Comparison of ENCODE assay signal across 9 cellular contexts in genomic region chr12:56522486-56523193, GRCh38. TPM values are rescaled to one million over a fixed set of nuclear protein-coding genes. Genes with fewer than 3 reads are reported as not detected.
A peak's percentile ranks its signal among the peaks of the same experiment; 100 is the strongest.
DNase-seq lines count a peak whose midpoint lies in the region; ATAC-seq and FAIRE-seq lines count a peak whose summit lies in the region.
"Had no signal": no experiment of that assay in that cellular context is flagged by ENCODE, and none has a peak within 500 bp of the region (broad histone marks: within the 10 kb centered on the region; RNA-seq: fewer than 3 reads in every experiment).

No MANE protein-coding gene starts in this region.

- intact Hi-C loops in activated CD4-positive, alpha-beta T cell treated with anti-CD3 and anti-CD28 coated beads, Interleukin-2, amount 10 ng/mL, durations not matched to agents 24 days and 14 days (cut with micrococcal nuclease) = no loop called here

- no peak for FAIRE-seq in small intestine (lab: Jason Lieb, UNC)
- FAIRE-seq: G401.6 had no signal

- peak overlapping the region; percentile 82 for H3K4me3 ChIP-seq in iPS-20b (ENCODE audit: low read length)
- peak overlapping the region in 1 of 2 donors; percentile 54 for H3K4me3 ChIP-seq in small intestine (ENCODE audit: low read depth in 1 of 2, low read length in 2 of 2)
- no peak overlapping the region for H3K4me3 ChIP-seq in effector memory CD4-positive, alpha-beta T cell (ENCODE audit: insufficient read depth, low read depth, low read length, poor library complexity, severe bottlenecking)

- H3K27me3 ChIP-seq in iPS-20b (ENCODE audit: insufficient read depth, low read length) = no peaks in the 10 kb centered on the region; the same call in 1 of the 2 replicates
- H3K27me3 ChIP-seq in small intestine (ENCODE audit: control insufficient read depth in 2 of 2, insufficient read depth in 2 of 2, low read length in 2 of 2) = no peaks in the 10 kb centered on the region
- no peaks in the 10 kb centered on the region for H3K27me3 ChIP-seq in effector memory CD4-positive, alpha-beta T cell (replicated peaks; ENCODE audit: control insufficient read depth, insufficient read depth, low read length, poor library complexity, severe bottlenecking)

- H3K4me1 ChIP-seq in iPS-20b (ENCODE audit: insufficient read depth, low read length) = peaks cover 9% of the 10 kb centered on the region
- H3K4me1 ChIP-seq in small intestine (ENCODE audit: control insufficient read depth in 2 of 2, insufficient read depth in 1 of 2, low read depth in 1 of 2, low read length in 1 of 2) = peaks cover 0 to 3% of the 10 kb centered on the region in 2 donors
- H3K4me1 ChIP-seq in effector memory CD4-positive, alpha-beta T cell (ENCODE audit: control insufficient read depth, insufficient read depth, low read length, poor library complexity, severe bottlenecking) = no peaks in the 10 kb centered on the region

- peak overlapping the region; percentile 93 for H3K4me3 Mint-ChIP-seq in activated CD4-positive, alpha-beta T cell treated with anti-CD3 and anti-CD28 coated beads, Interleukin-2, amount 10 ng/mL, durations not matched to agents 24 days and 14 days
- peak overlapping the region; percentile 80 for H3K4me3 Mint-ChIP-seq in activated naive CD8-positive, alpha-beta T cell treated with anti-CD3 and anti-CD28 coated beads, Interleukin-2, amount 50 U/mL, for 24 hours

- DNase-seq in activated CD4-positive, alpha-beta T cell treated with anti-CD3 and anti-CD28 coated beads, Interleukin-2, amount 10 ng/mL, durations not matched to agents 24 days and 14 days = no peak
- DNase-seq in activated CD4-positive, alpha-beta T cell treated with anti-CD3 and anti-CD28 coated beads, Interleukin-2, amount 50 U/mL, for 4 hours = no peak
- DNase-seq in activated naive CD8-positive, alpha-beta T cell treated with anti-CD3 and anti-CD28 coated beads, Interleukin-2, amount 50 U/mL, for 24 hours = no peak
- DNase-seq in small intestine (peak; percentile 68), NOMO-1 treated with dmso at 0.1 percent for 144 hours (lab: John Stamatoyannopoulos, UW; ENCODE audit: unreplicated experiment) (no peak), NCI-H2196 (lab: John Stamatoyannopoulos, UW; ENCODE audit: unreplicated experiment) (no peak)
- DNase-seq in effector memory CD4-positive, alpha-beta T cell = no peak

- H3K9me3 ChIP-seq in iPS-20b (ENCODE audit: insufficient read depth, low read depth, low read length) (no peaks in the 10 kb centered on the region), small intestine (ENCODE audit: control insufficient read depth, low read depth) (no peaks in the 10 kb centered on the region)
- no peaks in the 10 kb centered on the region for H3K9me3 ChIP-seq in effector memory CD4-positive, alpha-beta T cell (ENCODE audit: control insufficient read depth, low read length)

- H3K9ac ChIP-seq in iPS-20b (ENCODE audit: low read depth, low read length) = peak overlapping the region; percentile 80; the same call in 1 of the 2 replicates

- 12 to 32% (median 26%) methylated on average over 4 of the region's 4 CpGs for WGBS in small intestine, 3 donors

- no peaks in the 10 kb centered on the region for H3K9me3 Mint-ChIP-seq in activated CD4-positive, alpha-beta T cell treated with anti-CD3 and anti-CD28 coated beads, Interleukin-2, amount 10 ng/mL, durations not matched to agents 24 days and 14 days
- no peaks in the 10 kb centered on the region for H3K9me3 Mint-ChIP-seq in activated naive CD8-positive, alpha-beta T cell treated with anti-CD3 and anti-CD28 coated beads, Interleukin-2, amount 50 U/mL, for 24 hours

- ATAC-seq in activated naive CD8-positive, alpha-beta T cell treated with anti-CD3 and anti-CD28 coated beads, Interleukin-2, amount 50 U/mL, for 24 hours = peak; percentile 83

- H3K27me3 Mint-ChIP-seq in activated CD4-positive, alpha-beta T cell treated with anti-CD3 and anti-CD28 coated beads, Interleukin-2, amount 10 ng/mL, durations not matched to agents 24 days and 14 days = no peaks in the 10 kb centered on the region
- no peaks in the 10 kb centered on the region for H3K27me3 Mint-ChIP-seq in activated naive CD8-positive, alpha-beta T cell treated with anti-CD3 and anti-CD28 coated beads, Interleukin-2, amount 50 U/mL, for 24 hours

- H3K27ac Mint-ChIP-seq in activated CD4-positive, alpha-beta T cell treated with anti-CD3 and anti-CD28 coated beads, Interleukin-2, amount 10 ng/mL, durations not matched to agents 24 days and 14 days = peak overlapping the region; percentile 75
- peak overlapping the region; percentile 74 for H3K27ac Mint-ChIP-seq in activated naive CD8-positive, alpha-beta T cell treated with anti-CD3 and anti-CD28 coated beads, Interleukin-2, amount 50 U/mL, for 24 hours

- no peaks in the 10 kb centered on the region for H3K36me3 ChIP-seq in iPS-20b (ENCODE audit: insufficient read depth, low read depth, low read length)
- H3K36me3 ChIP-seq in small intestine (ENCODE audit: control insufficient read depth in 2 of 2, insufficient read depth in 2 of 2, low read length in 2 of 2) = no peaks in the 10 kb centered on the region
- no peaks in the 10 kb centered on the region for H3K36me3 ChIP-seq in effector memory CD4-positive, alpha-beta T cell (ENCODE audit: control insufficient read depth, insufficient read depth, low read length)

- no peaks in the 10 kb centered on the region for H3K36me3 Mint-ChIP-seq in activated CD4-positive, alpha-beta T cell treated with anti-CD3 and anti-CD28 coated beads, Interleukin-2, amount 10 ng/mL, durations not matched to agents 24 days and 14 days (ENCODE audit: low read depth)
- no peaks in the 10 kb centered on the region for H3K36me3 Mint-ChIP-seq in activated naive CD8-positive, alpha-beta T cell treated with anti-CD3 and anti-CD28 coated beads, Interleukin-2, amount 50 U/mL, for 24 hours (ENCODE audit: low read depth)

- peaks cover 29% of the 10 kb centered on the region for H3K4me1 Mint-ChIP-seq in activated CD4-positive, alpha-beta T cell treated with anti-CD3 and anti-CD28 coated beads, Interleukin-2, amount 10 ng/mL, durations not matched to agents 24 days and 14 days
- H3K4me1 Mint-ChIP-seq in activated naive CD8-positive, alpha-beta T cell treated with anti-CD3 and anti-CD28 coated beads, Interleukin-2, amount 50 U/mL, for 24 hours = peaks cover 35% of the 10 kb centered on the region

- H3K27ac ChIP-seq in iPS-20b (ENCODE audit: low read length) (no peak overlapping the region), small intestine (ENCODE audit: low read depth in 1 of 2, low read length in 1 of 2) (peak overlapping the region in 1 of 2 donors; percentile 92)
- no peak overlapping the region for H3K27ac ChIP-seq in effector memory CD4-positive, alpha-beta T cell (ENCODE audit: insufficient read depth, low read length, poor library complexity, severe bottlenecking)

RNA-seq across cellular contexts. Expression of gene RBMS2, which starts 1.0 kb away (rescaled TPM):
- total RNA-seq in activated CD4-positive, alpha-beta T cell treated with anti-CD3 and anti-CD28 coated beads, Interleukin-2, amount 10 ng/mL, durations not matched to agents 24 days and 14 days = 4.1 and 5.8 TPM in 2 replicates
- 1 to 10 TPM; 2.0 to 7.8 (median 3.8) TPM for polyA plus RNA-seq in small intestine

RNA-seq across cellular contexts. Expression of gene GLS2, which starts 34.7 kb away (rescaled TPM):
- 1.9 and 2.4 TPM in 2 replicates for total RNA-seq in activated CD4-positive, alpha-beta T cell treated with anti-CD3 and anti-CD28 coated beads, Interleukin-2, amount 10 ng/mL, durations not matched to agents 24 days and 14 days
- polyA plus RNA-seq in small intestine = 1 to 10 TPM in 1 of 3 donors, under 1 TPM in 2; 0.54 to 1.1 (median 0.67) TPM

RNA-seq across cellular contexts. Expression of gene SPRYD4, which starts 54.3 kb away (rescaled TPM):
- total RNA-seq in activated CD4-positive, alpha-beta T cell treated with anti-CD3 and anti-CD28 coated beads, Interleukin-2, amount 10 ng/mL, durations not matched to agents 24 days and 14 days = 5.2 and 5.5 TPM in 2 replicates
- polyA plus RNA-seq in small intestine = 1 to 10 TPM; 1.4 to 2.9 (median 2.4) TPM
